ENCODE assay signal across 19 cellular contexts in the genomic region with DNA sequence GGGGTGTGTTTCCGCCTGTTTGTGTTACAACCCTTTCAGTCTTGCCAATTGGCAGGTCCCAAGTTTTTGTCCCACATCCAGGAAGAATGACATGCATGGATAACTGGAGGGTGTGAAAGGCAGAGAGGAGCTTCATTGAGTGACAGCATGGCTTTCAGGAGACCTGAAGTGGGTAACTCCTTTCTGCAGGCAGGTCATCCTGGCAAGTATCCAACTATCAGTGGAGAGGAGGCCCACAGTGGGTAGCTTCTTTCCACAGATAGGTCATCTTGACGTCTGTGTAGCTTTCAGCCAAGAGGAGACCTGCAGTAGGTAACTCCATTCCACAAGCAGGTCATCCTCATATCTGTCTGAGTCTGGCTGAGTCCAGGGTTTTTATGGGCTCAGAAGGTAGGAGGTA.
"Had no signal": no experiment of that assay in that cellular context is flagged by ENCODE, and none has a peak within 500 bp of the region (broad histone marks: within the 10 kb centered on the region; RNA-seq: fewer than 3 reads in every experiment).

No MANE protein-coding gene starts in this region.

- H3K4me2 ChIP-seq: PC-9 had no signal

- ATAC-seq: T-cell had no signal

- H3K27ac ChIP-seq: PC-9, Peyer's patch, SJSA1, SK-N-MC had no signal

- H3K4me3 ChIP-seq: MG63, PC-9, Peyer's patch, SJSA1, SK-N-MC had no signal

- H3K9me3 ChIP-seq: MG63, Peyer's patch, SJSA1 had no signal

- DNase-seq: Karpas-422, KG1, NCI-H1417 treated with DMSO at 0.1 percent for 48 hours, NCI-H146, NCI-H1694 treated with DMSO at 0.1 percent for 48 hours, NCI-H1930, NCI-H2107, NCI-H2227 treated with DMSO at 0.1 percent for 48 hours, NCI-H510A treated with DMSO at 0.1 percent for 48 hours, NCI-H526, NCI-H748 treated with DMSO at 0.1 percent for 48 hours, OCI-M1, PC-9, Peyer's patch, SIG-M5, T-cell had no signal

- H3K27me3 ChIP-seq: MG63, Peyer's patch, SJSA1 had no signal

- H3K4me1 ChIP-seq: Peyer's patch, SJSA1 had no signal

- H3K36me3 ChIP-seq: MG63, Peyer's patch, SJSA1 had no signal

- H2AFZ ChIP-seq: PC-9 had no signal
